ENCODE assay signal across 8 cellular contexts in genomic region chr9:95512751-95513120, GRCh38. TPM values are rescaled to one million over a fixed set of nuclear protein-coding genes. Genes with fewer than 3 reads are reported as not detected.
DNase-seq lines count a peak whose midpoint lies in the region; ATAC-seq and TF ChIP-seq lines count a peak whose summit lies in the region.

No MANE protein-coding gene starts in this region.

- H3K27me3 ChIP-seq in cardiac muscle cell (peaks cover 31% of the 10 kb centered on the region), transverse colon (peaks cover 17% of the 10 kb centered on the region), psoas muscle (ENCODE audit: insufficient read depth in 3 of 3, low read length in 2 of 3) (peaks cover 0 to 17% (median 5%) of the 10 kb centered on the region in 3 donors)

- WGBS in transverse colon (ENCODE audit: low coverage in 1 of 2), 2 donors = 62 to 86% methylated on average over 1 to 2 of the region's 2 CpGs
- 62 to 83% (median 63%) methylated on average over 2 of the region's 2 CpGs for WGBS in psoas muscle, 3 donors

- in situ Hi-C loops in transverse colon (cut with MboI; ENCODE audit: low pct_ligation_motif_present in 1 of 4, low pct_unique_long_range_greater_than_20kb in 1 of 4, low sequenced_read_pairs in 3 of 4) = loop anchor here in 2 of 4 donors (10.0 to 25.0 kb wide), 2 partner anchors 200 to 362 kb away; partner anchors contain the start of genes ERCC6L2 (in 1 of the 2) and FANCC (in 1 of the 2)

- DNase-seq in cardiac muscle cell (ENCODE audit: low read depth in 1 of 2, low spot score in 1 of 2) (no peak), Right ventricle myocardium superior (no peak), RWPE1 (ENCODE audit: low spot score) (no peak), fibroblast of the aortic adventitia (ENCODE audit: low read depth) (no peak), transverse colon (no peak), NCI-H2081 treated with DMSO at 0.1 percent for 48 hours (lab: John Stamatoyannopoulos, UW) (no peak), psoas muscle (no peak)

- intact Hi-C loops in Right ventricle myocardium superior (cut with DNase I) = loop anchor here (10.0 kb wide), 1 partner anchor 198 kb away; the partner anchor contains the start of gene FANCC
- intact Hi-C loops in transverse colon (cut with DNase I; ENCODE audit: low total_unique reads) = loop anchor here (10.0 kb wide), 1 partner anchor 198 kb away; the partner anchor contains the start of gene FANCC
- intact Hi-C loops in psoas muscle (cut with DNase I) = loop anchor here (5.0 to 10.0 kb wide), 3 partner anchors 60 to 198 kb away; partner anchors contain the start of gene FANCC (in 2 of the 2)

- CTCF ChIA-PET in RWPE1 (lab: Yijun Ruan, JAX) = interaction anchor here (1.3 kb wide), 1 partner anchor 14 kb away, joined by 3 read pairs; no protein-coding TSS in a partner anchor

- H3K27ac ChIP-seq in cardiac muscle cell = no peak overlapping the region
- peak overlapping the region; percentile 99 for H3K27ac ChIP-seq in RWPE1
- peak overlapping the region; percentile 91 to 95 (median 93) for H3K27ac ChIP-seq in transverse colon
- H3K27ac ChIP-seq in psoas muscle = no peak overlapping the region

- H3K9me3 ChIP-seq in cardiac muscle cell (ENCODE audit: low read depth) (no peaks in the 10 kb centered on the region), transverse colon (no peaks in the 10 kb centered on the region), psoas muscle (no peaks in the 10 kb centered on the region)

- H3K36me3 ChIP-seq in cardiac muscle cell = no peaks in the 10 kb centered on the region
- no peaks in the 10 kb centered on the region for H3K36me3 ChIP-seq in transverse colon
- H3K36me3 ChIP-seq in psoas muscle (ENCODE audit: insufficient read depth in 1 of 2, low read depth in 1 of 2) = no peaks in the 10 kb centered on the region

- no peak for TF ChIP-seq EP300 in transverse colon (IDR thresholded peaks at IDR 0.05; ENCODE audit: low read depth)

- POLR2A ChIA-PET in RWPE1 (lab: Yijun Ruan, JAX; ENCODE audit: low non-redundant PET) = no interaction called here

- H3K4me3 ChIP-seq in cardiac muscle cell (peak overlapping the region; percentile 72), fibroblast of the aortic adventitia (ENCODE audit: low read depth, low read length) (peak overlapping the region; percentile 84), transverse colon (peak overlapping the region in 1 of 4 donors; percentile 97), psoas muscle (no peak overlapping the region)

- ATAC-seq in Right ventricle myocardium superior (ENCODE audit: poor library complexity) (no peak), HG02623 (IDR thresholded peaks at IDR 0.05; ENCODE audit: unreplicated experiment) (no peak), psoas muscle (no peak)

- no peak for TF ChIP-seq POLR2A in transverse colon (IDR thresholded peaks at IDR 0.05)

- H3K4me1 ChIP-seq in cardiac muscle cell (ENCODE audit: low read depth) (peaks cover 15% of the 10 kb centered on the region), transverse colon (peaks cover 6 to 35% (median 26%) of the 10 kb centered on the region in 4 donors), psoas muscle (peaks cover 6% of the 10 kb centered on the region)

- TF ChIP-seq CTCF in cardiac muscle cell (IDR thresholded peaks at IDR 0.05; ENCODE audit: low read depth, low read length) = no peak
- TF ChIP-seq CTCF in RWPE1 (conservative IDR thresholded peaks at IDR 0.05; ENCODE audit: low read depth) = no peak
- TF ChIP-seq CTCF in fibroblast of the aortic adventitia (IDR thresholded peaks at IDR 0.05; ENCODE audit: insufficient read depth, low read length) = no peak
- TF ChIP-seq CTCF in transverse colon (IDR thresholded peaks at IDR 0.05) = no peak
- no peak for TF ChIP-seq CTCF in psoas muscle (IDR thresholded peaks at IDR 0.05)

RNA-seq across cellular contexts. Expression of gene PTCH1, which starts 4.0 kb away (rescaled TPM):
- total RNA-seq in cardiac muscle cell (8.3 and 13.9 TPM in 2 replicates), Right ventricle myocardium superior (9.8 TPM), fibroblast of the aortic adventitia (ENCODE audit: low replicate concordance) (2.1 and 9.4 TPM in 2 replicates), transverse colon (10 to 100 TPM; 12.3 to 50.9 (median 26.4) TPM), psoas muscle (1 to 10 TPM; 3.5 to 7.5 (median 4.2) TPM)
- polyA plus RNA-seq in cardiac muscle cell (7.3 and 9.6 TPM in 2 replicates), psoas muscle (1 to 10 TPM in 2 of 3 donors, under 1 TPM in 1; 0.81 to 7.4 (median 2.1) TPM)

Comparison
In these comparisons a context has a peak if more than half of its experiments do, and no peak if none do; other contexts are left out.
1. H3K27ac ChIP-seq: peak in RWPE1 (single experiment) and transverse colon (4 of 4); none in cardiac muscle cell (single experiment) and psoas muscle (single experiment).